ENCODE assay signal across 1 cellular context in the genomic region with DNA sequence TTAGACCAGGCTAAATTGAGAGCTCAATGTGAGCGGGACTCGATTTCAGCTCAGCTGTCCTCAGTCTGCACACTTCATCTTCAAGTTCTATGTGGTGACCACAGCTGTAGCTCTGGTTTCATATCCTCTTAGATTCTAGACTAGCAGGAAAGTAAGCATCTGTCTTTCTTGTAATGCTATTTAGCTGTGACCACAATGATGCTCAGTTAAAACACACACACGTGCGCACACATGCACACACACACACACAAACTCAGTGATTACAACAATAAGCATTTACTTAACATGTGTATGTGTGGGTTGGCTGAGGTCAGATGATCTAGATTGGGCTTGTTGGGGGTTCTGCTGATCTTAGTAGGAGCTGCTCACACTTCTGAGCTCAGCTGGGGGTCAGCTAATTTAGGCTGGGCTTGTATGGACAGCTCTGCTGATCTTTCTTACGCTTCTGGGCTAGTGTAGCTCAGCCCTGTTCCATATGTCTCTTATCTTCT.
TF ChIP-seq lines count a peak whose summit lies in the region.

No MANE protein-coding gene starts in this region.

TF ChIP-seq in GM12878, 131 proteins besides CTCF, POLR2A, EP300 and RAD21 (continued from another document):
- TF ChIP-seq, protein P1, sequence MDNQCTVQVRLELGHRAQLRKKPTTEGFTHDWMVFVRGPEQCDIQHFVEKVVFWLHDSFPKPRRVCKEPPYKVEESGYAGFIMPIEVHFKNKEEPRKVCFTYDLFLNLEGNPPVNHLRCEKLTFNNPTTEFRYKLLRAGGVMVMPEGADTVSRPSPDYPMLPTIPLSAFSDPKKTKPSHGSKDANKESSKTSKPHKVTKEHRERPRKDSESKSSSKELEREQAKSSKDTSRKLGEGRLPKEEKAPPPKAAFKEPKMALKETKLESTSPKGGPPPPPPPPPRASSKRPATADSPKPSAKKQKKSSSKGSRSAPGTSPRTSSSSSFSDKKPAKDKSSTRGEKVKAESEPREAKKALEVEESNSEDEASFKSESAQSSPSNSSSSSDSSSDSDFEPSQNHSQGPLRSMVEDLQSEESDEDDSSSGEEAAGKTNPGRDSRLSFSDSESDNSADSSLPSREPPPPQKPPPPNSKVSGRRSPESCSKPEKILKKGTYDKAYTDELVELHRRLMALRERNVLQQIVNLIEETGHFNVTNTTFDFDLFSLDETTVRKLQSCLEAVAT (IDR thresholded peaks at IDR 0.05) = peak; percentile 93
- TF ChIP-seq SIN3A (IDR thresholded peaks at IDR 0.05; ENCODE audit: low read depth, low read length) (peak; percentile 28; the same call in 1 of the 2 replicates), RB1 (IDR thresholded peaks at IDR 0.05; ENCODE audit: borderline replicate concordance) (no peak; the same call in 1 of the 2 replicates), CBFB (IDR thresholded peaks at IDR 0.05; ENCODE audit: low read depth) (peak; percentile 86), BCL11A (IDR thresholded peaks at IDR 0.05; ENCODE audit: low read depth, low read length) (peak; percentile 93), MTA3 (IDR thresholded peaks at IDR 0.05; ENCODE audit: borderline replicate concordance, low read length) (peak; percentile 87; the same call in 1 of the 2 replicates), NBN (IDR thresholded peaks at IDR 0.05) (peak; percentile 95), MYC (IDR thresholded peaks at IDR 0.05; ENCODE audit: insufficient read depth, insufficient read length, insufficient replicate concordance, low read length, severe bottlenecking) (no peak), SREBF2 (IDR thresholded peaks at IDR 0.05; ENCODE audit: low read length) (no peak), RUNX3 (IDR thresholded peaks at IDR 0.05; ENCODE audit: low read length) (peak; percentile 100), SREBF1 (IDR thresholded peaks at IDR 0.05; ENCODE audit: low read length) (no peak), PML (IDR thresholded peaks at IDR 0.05; ENCODE audit: low read length) (no peak), CBX3 (IDR thresholded peaks at IDR 0.05; ENCODE audit: borderline replicate concordance, low read depth) (no peak)
- TF ChIP-seq, protein P2, sequence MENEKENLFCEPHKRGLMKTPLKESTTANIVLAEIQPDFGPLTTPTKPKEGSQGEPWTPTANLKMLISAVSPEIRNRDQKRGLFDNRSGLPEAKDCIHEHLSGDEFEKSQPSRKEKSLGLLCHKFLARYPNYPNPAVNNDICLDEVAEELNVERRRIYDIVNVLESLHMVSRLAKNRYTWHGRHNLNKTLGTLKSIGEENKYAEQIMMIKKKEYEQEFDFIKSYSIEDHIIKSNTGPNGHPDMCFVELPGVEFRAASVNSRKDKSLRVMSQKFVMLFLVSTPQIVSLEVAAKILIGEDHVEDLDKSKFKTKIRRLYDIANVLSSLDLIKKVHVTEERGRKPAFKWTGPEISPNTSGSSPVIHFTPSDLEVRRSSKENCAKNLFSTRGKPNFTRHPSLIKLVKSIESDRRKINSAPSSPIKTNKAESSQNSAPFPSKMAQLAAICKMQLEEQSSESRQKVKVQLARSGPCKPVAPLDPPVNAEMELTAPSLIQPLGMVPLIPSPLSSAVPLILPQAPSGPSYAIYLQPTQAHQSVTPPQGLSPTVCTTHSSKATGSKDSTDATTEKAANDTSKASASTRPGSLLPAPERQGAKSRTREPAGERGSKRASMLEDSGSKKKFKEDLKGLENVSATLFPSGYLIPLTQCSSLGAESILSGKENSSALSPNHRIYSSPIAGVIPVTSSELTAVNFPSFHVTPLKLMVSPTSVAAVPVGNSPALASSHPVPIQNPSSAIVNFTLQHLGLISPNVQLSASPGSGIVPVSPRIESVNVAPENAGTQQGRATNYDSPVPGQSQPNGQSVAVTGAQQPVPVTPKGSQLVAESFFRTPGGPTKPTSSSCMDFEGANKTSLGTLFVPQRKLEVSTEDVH (IDR thresholded peaks at IDR 0.05; ENCODE audit: low read depth, partially characterized antibody) = peak; percentile 61
- TF ChIP-seq, protein P3, sequence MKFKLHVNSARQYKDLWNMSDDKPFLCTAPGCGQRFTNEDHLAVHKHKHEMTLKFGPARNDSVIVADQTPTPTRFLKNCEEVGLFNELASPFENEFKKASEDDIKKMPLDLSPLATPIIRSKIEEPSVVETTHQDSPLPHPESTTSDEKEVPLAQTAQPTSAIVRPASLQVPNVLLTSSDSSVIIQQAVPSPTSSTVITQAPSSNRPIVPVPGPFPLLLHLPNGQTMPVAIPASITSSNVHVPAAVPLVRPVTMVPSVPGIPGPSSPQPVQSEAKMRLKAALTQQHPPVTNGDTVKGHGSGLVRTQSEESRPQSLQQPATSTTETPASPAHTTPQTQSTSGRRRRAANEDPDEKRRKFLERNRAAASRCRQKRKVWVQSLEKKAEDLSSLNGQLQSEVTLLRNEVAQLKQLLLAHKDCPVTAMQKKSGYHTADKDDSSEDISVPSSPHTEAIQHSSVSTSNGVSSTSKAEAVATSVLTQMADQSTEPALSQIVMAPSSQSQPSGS (IDR thresholded peaks at IDR 0.05; ENCODE audit: low read length) = peak; percentile 94
TF ChIP-seq in GM12878: peak in this region for 54.
